In the genomic region with DNA sequence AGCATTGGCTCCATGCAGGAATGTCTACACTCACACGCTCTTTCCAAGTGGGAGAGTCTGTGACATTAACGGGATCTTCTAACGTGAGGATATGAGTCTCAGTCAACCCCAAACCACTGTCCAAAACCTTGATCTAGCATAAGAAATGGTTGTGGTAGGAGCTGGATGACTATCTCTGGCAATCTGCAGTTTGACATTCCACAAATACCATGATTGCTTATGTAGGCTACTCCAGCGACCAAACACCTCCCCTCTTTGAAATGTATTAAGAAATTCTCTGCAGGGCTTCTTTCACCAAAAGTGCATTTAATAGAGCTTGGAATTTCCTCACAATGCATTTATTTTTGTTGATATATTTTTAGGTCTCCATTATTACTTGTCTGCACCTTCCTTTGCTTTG, we compare ENCODE assay signal across 16 cellular contexts. TPM values are rescaled to one million over a fixed set of nuclear protein-coding genes. Genes with fewer than 3 reads are reported as not detected.
DNase-seq lines count a peak whose midpoint lies in the region; ATAC-seq and TF ChIP-seq lines count a peak whose summit lies in the region.
"Had no signal": no experiment of that assay in that cellular context is flagged by ENCODE, and none has a peak within 500 bp of the region (broad histone marks: within the 10 kb centered on the region; RNA-seq: fewer than 3 reads in every experiment).

No MANE protein-coding gene starts in this region.

- no TSS peak for BruUV-seq in MCF 10A (replicated peaks; lab: Mats Ljungman, UMichigan)

- intact Hi-C loops in MCF 10A (cut with micrococcal nuclease) (no loop called here), breast epithelium (cut with DNase I; ENCODE audit: low total_unique reads) (no loop called here)

- no peak overlapping the region for H3K27ac Mint-ChIP-seq in MCF 10A (ENCODE audit: low read depth, unreplicated experiment)
- H3K27ac Mint-ChIP-seq in natural killer cell treated with Interleukin-12 subunit alpha and Interleukin-12 subunit beta and Interleukin-15 and Interleukin-18, amount 100 ng/mL, for 72 hours, result no peak overlapping the region

- no peaks in the 10 kb centered on the region for H3K9me3 Mint-ChIP-seq in MCF 10A (ENCODE audit: unreplicated experiment)
- no peaks in the 10 kb centered on the region for H3K9me3 Mint-ChIP-seq in natural killer cell treated with Interleukin-12 subunit alpha and Interleukin-12 subunit beta and Interleukin-15 and Interleukin-18, amount 100 ng/mL, for 72 hours
- H3K9me3 Mint-ChIP-seq: central memory CD8-positive, alpha-beta T cell had no signal

- ATAC-seq in SK-N-SH treated with all-trans-retinoic acid at 6 μM for 48 hours, result peak; percentile 95
- ATAC-seq in GM18520 (IDR thresholded peaks at IDR 0.05; ENCODE audit: unreplicated experiment), result no peak
- ATAC-seq in natural killer cell treated with Interleukin-12 subunit alpha and Interleukin-12 subunit beta and Interleukin-15 and Interleukin-18, amount 100 ng/mL, for 72 hours, result no peak

- no peaks in the 10 kb centered on the region for H3K4me1 Mint-ChIP-seq in MCF 10A (ENCODE audit: insufficient read depth, unreplicated experiment)
- peaks cover 0 to 4% of the 10 kb centered on the region in 2 donors for H3K4me1 Mint-ChIP-seq in natural killer cell treated with Interleukin-12 subunit alpha and Interleukin-12 subunit beta and Interleukin-15 and Interleukin-18, amount 100 ng/mL, for 72 hours (ENCODE audit: low read depth in 2 of 2)
- H3K4me1 Mint-ChIP-seq: central memory CD8-positive, alpha-beta T cell had no signal

- H3K9me3 ChIP-seq in breast epithelium, result no peaks in the 10 kb centered on the region
- H3K9me3 ChIP-seq: suprapubic skin had no signal

- no peak for TF ChIP-seq POLR2A in breast epithelium (IDR thresholded peaks at IDR 0.05)

- POLR2A ChIA-PET in MCF 10A (lab: Yijun Ruan, JAX), result interaction anchor here (0.5 to 1.4 kb wide), 2 partner anchors 17 to 39 kb away, joined by 3 to 5 read pairs; no protein-coding TSS in a partner anchor

- CTCF ChIA-PET in MCF 10A (lab: Yijun Ruan, JAX), result interaction anchor here (0.9 to 2.0 kb wide), 4 partner anchors 17 to 36 kb away, joined by 3 to 6 read pairs (median 4); no protein-coding TSS in a partner anchor

- DNase-seq in MCF 10A (ENCODE audit: unreplicated experiment) (peak; percentile 4), breast epithelium (ENCODE audit: low spot score in 2 of 2) (no peak), glomerular visceral epithelial cell (ENCODE audit: extremely low spot score) (peak; percentile 70), HUDEP-2 (lab: John Stamatoyannopoulos, UW; ENCODE audit: unreplicated experiment in 76 of 76) (no peak), DMS153 (lab: John Stamatoyannopoulos, UW) (no peak)
- DNase-seq in natural killer cell treated with Interleukin-12 subunit alpha and Interleukin-12 subunit beta and Interleukin-15 and Interleukin-18, amount 100 ng/mL, for 72 hours (ENCODE audit: low spot score), result no peak
- DNase-seq: activated CD4-positive, alpha-beta T cell treated with anti-CD3 and anti-CD28 coated beads, Interleukin-2, amount 50 U/mL, for 48 hours; activated gamma-delta T cell; DMS53; NCI-H2171; T-helper 2 cell had no signal

- peaks cover 30% of the 10 kb centered on the region for H3K36me3 Mint-ChIP-seq in MCF 10A (ENCODE audit: insufficient read depth, unreplicated experiment)
- H3K36me3 Mint-ChIP-seq in natural killer cell treated with Interleukin-12 subunit alpha and Interleukin-12 subunit beta and Interleukin-15 and Interleukin-18, amount 100 ng/mL, for 72 hours, result peaks cover under 1% of the 10 kb centered on the region

- H3K36me3 ChIP-seq in breast epithelium, result no peaks in the 10 kb centered on the region

- H3K4me1 ChIP-seq in breast epithelium, result no peaks in the 10 kb centered on the region
- H3K4me1 ChIP-seq: suprapubic skin had no signal

- H3K4me3 ChIP-seq in breast epithelium, result no peak overlapping the region
- H3K4me3 ChIP-seq: suprapubic skin had no signal

- no peak overlapping the region for H3K4me3 Mint-ChIP-seq in MCF 10A (ENCODE audit: unreplicated experiment)
- H3K4me3 Mint-ChIP-seq in natural killer cell treated with Interleukin-12 subunit alpha and Interleukin-12 subunit beta and Interleukin-15 and Interleukin-18, amount 100 ng/mL, for 72 hours, result no peak overlapping the region
- H3K4me3 Mint-ChIP-seq: central memory CD8-positive, alpha-beta T cell had no signal

- no peaks in the 10 kb centered on the region for H3K27me3 ChIP-seq in breast epithelium
- H3K27me3 ChIP-seq: suprapubic skin had no signal

- H3K27me3 Mint-ChIP-seq in MCF 10A (ENCODE audit: insufficient read depth, unreplicated experiment), result no peaks in the 10 kb centered on the region
- no peaks in the 10 kb centered on the region for H3K27me3 Mint-ChIP-seq in natural killer cell treated with Interleukin-12 subunit alpha and Interleukin-12 subunit beta and Interleukin-15 and Interleukin-18, amount 100 ng/mL, for 72 hours
- H3K27me3 Mint-ChIP-seq: central memory CD8-positive, alpha-beta T cell had no signal

- TF ChIP-seq CTCF in MCF 10A (IDR thresholded peaks at IDR 0.05; ENCODE audit: unreplicated experiment), result no peak
- TF ChIP-seq CTCF in breast epithelium (IDR thresholded peaks at IDR 0.05), result no peak

- H3K27ac ChIP-seq in breast epithelium, result no peak overlapping the region
- H3K27ac ChIP-seq: 22Rv1, suprapubic skin had no signal

TF ChIP-seq in SK-N-SH treated with all-trans-retinoic acid at 6 μM for 48 hours, 23 proteins besides CTCF, POLR2A, EP300 and RAD21:
- TF ChIP-seq CSDC2 (CRISPR knock-in tag; IDR thresholded peaks at IDR 0.05) (no peak), ARNTL (CRISPR knock-in tag; IDR thresholded peaks at IDR 0.05; ENCODE audit: borderline replicate concordance, low read depth) (no peak), BACH2 (CRISPR knock-in tag; IDR thresholded peaks at IDR 0.05; ENCODE audit: borderline replicate concordance) (no peak), TCF4 (CRISPR knock-in tag; IDR thresholded peaks at IDR 0.05; ENCODE audit: borderline replicate concordance) (no peak), TOX (CRISPR knock-in tag; IDR thresholded peaks at IDR 0.05; ENCODE audit: borderline replicate concordance) (no peak), PPARA (CRISPR knock-in tag; IDR thresholded peaks at IDR 0.05; ENCODE audit: borderline replicate concordance) (no peak), ESRRG (CRISPR knock-in tag; IDR thresholded peaks at IDR 0.05) (no peak), ZC3H10 (CRISPR knock-in tag; IDR thresholded peaks at IDR 0.05) (no peak), OSR1 (CRISPR knock-in tag; IDR thresholded peaks at IDR 0.05) (no peak), ZNF8 (CRISPR knock-in tag; IDR thresholded peaks at IDR 0.05) (no peak)
- TF ChIP-seq, protein P1, sequence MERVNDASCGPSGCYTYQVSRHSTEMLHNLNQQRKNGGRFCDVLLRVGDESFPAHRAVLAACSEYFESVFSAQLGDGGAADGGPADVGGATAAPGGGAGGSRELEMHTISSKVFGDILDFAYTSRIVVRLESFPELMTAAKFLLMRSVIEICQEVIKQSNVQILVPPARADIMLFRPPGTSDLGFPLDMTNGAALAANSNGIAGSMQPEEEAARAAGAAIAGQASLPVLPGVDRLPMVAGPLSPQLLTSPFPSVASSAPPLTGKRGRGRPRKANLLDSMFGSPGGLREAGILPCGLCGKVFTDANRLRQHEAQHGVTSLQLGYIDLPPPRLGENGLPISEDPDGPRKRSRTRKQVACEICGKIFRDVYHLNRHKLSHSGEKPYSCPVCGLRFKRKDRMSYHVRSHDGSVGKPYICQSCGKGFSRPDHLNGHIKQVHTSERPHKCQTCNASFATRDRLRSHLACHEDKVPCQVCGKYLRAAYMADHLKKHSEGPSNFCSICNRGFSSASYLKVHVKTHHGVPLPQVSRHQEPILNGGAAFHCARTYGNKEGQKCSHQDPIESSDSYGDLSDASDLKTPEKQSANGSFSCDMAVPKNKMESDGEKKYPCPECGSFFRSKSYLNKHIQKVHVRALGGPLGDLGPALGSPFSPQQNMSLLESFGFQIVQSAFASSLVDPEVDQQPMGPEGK (CRISPR knock-in tag; IDR thresholded peaks at IDR 0.05; ENCODE audit: borderline replicate concordance), result no peak
- TF ChIP-seq, protein P2, sequence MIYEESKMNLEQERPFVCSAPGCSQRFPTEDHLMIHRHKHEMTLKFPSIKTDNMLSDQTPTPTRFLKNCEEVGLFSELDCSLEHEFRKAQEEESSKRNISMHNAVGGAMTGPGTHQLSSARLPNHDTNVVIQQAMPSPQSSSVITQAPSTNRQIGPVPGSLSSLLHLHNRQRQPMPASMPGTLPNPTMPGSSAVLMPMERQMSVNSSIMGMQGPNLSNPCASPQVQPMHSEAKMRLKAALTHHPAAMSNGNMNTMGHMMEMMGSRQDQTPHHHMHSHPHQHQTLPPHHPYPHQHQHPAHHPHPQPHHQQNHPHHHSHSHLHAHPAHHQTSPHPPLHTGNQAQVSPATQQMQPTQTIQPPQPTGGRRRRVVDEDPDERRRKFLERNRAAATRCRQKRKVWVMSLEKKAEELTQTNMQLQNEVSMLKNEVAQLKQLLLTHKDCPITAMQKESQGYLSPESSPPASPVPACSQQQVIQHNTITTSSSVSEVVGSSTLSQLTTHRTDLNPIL (CRISPR knock-in tag; IDR thresholded peaks at IDR 0.05; ENCODE audit: low read depth), result no peak

RNA-seq across cellular contexts. Expression of a gene that starts 14.1 kb away (rescaled TPM):
- total RNA-seq in MCF 10A (2022) (32.7 and 34.3 TPM in 2 replicates), breast epithelium (10 to 100 TPM; 32.2 to 36.3 (median 32.8) TPM)
- total RNA-seq in natural killer cell treated with Interleukin-12 subunit alpha and Interleukin-12 subunit beta and Interleukin-15 and Interleukin-18, amount 100 ng/mL, for 72 hours, result 10 to 100 TPM; 30.8 to 33.5 TPM

Comparison
In these comparisons a context has a peak if more than half of its experiments do, and no peak if none do; other contexts are left out.
1. DNase-seq: peak in MCF 10A (single experiment) and glomerular visceral epithelial cell (single experiment); none in breast epithelium (0 of 2), HUDEP-2 (0 of 76), DMS153 (single experiment) and natural killer cell treated with Interleukin-12 subunit alpha and Interleukin-12 subunit beta and Interleukin-15 and Interleukin-18, amount 100 ng/mL, for 72 hours (single experiment).